26 cellular contexts compared by ENCODE assay signal in genomic region chr13:51093574-51093973, GRCh38. TPM values are rescaled to one million over a fixed set of nuclear protein-coding genes. Genes with fewer than 3 reads are reported as not detected.
"Had no signal": no experiment of that assay in that cellular context is flagged by ENCODE, and none has a peak within 500 bp of the region (broad histone marks: within the 10 kb centered on the region; RNA-seq: fewer than 3 reads in every experiment).

No MANE protein-coding gene starts in this region.

- H3K4me3 ChIP-seq: esophagus squamous epithelium, hepatocyte, psoas muscle, sigmoid colon, skin epidermis, testis, tibial nerve, upper lobe of right lung, vagina had no signal

- H3K9me3 Mint-ChIP-seq: stimulated activated naive CD8-positive, alpha-beta T cell treated with anti-CD3 and anti-CD28 coated beads, Interleukin-15, amount 100 ng/mL, for 72 hours had no signal

- FAIRE-seq: endometrium had no signal

- H3K27me3 ChIP-seq: esophagus squamous epithelium, hepatocyte, sigmoid colon, testis, tibial nerve, upper lobe of right lung, vagina had no signal

- H3K4me3 Mint-ChIP-seq: naive B cell; nephron progenitor cell; stimulated activated naive B cell treated with anti-CD40 and anti-IgM and Interleukin-4, amounts not matched to agents 10 μg/mL and 1 μg/mL and 100 μg/mL, for 72 hours; stimulated activated naive CD8-positive, alpha-beta T cell treated with anti-CD3 and anti-CD28 coated beads, Interleukin-15, amount 100 ng/mL, for 72 hours had no signal

- H3K79me2 ChIP-seq: hepatocyte had no signal

- H3K27ac ChIP-seq: epithelial cell of prostate, esophagus squamous epithelium, hepatocyte, psoas muscle, sigmoid colon, skin epidermis, testis, tibial nerve, upper lobe of right lung, vagina had no signal

- H3K4me2 ChIP-seq: hepatocyte had no signal

- H3K9me3 ChIP-seq: esophagus squamous epithelium, psoas muscle, sigmoid colon, testis, tibial nerve, upper lobe of right lung, vagina had no signal

- DNase-seq: cortex of kidney; effector memory CD4-positive, alpha-beta T cell; esophagus squamous epithelium; foreskin melanocyte; head of caudate nucleus; midbrain; naive B cell; nephron progenitor cell; psoas muscle; sigmoid colon; stimulated activated CD4-positive, alpha-beta T cell treated with anti-CD3 and anti-CD28 coated beads, Interleukin-2, amount 100 ng/mL, for 24 hours; stimulated activated CD4-positive, alpha-beta T cell treated with anti-CD3 and anti-CD28 coated beads, Interleukin-4, amount 100 ng/mL, for 4 hours; stimulated activated naive B cell treated with anti-CD40 and anti-IgM and Interleukin-4, amounts not matched to agents 10 μg/mL and 1 μg/mL and 100 μg/mL, for 72 hours; stimulated activated naive CD8-positive, alpha-beta T cell treated with anti-CD3 and anti-CD28 coated beads, Interleukin-15, amount 100 ng/mL, for 72 hours; testis; upper lobe of right lung had no signal

- ATAC-seq: left lobe of liver; psoas muscle; stimulated activated naive B cell treated with anti-CD40 and anti-IgM and Interleukin-4, amounts not matched to agents 10 μg/mL and 1 μg/mL and 100 μg/mL, for 72 hours; stimulated activated naive CD8-positive, alpha-beta T cell treated with anti-CD3 and anti-CD28 coated beads, Interleukin-15, amount 100 ng/mL, for 72 hours; upper lobe of right lung had no signal

- H3K27ac Mint-ChIP-seq: nephron progenitor cell; stimulated activated naive B cell treated with anti-CD40 and anti-IgM and Interleukin-4, amounts not matched to agents 10 μg/mL and 1 μg/mL and 100 μg/mL, for 72 hours; stimulated activated naive CD8-positive, alpha-beta T cell treated with anti-CD3 and anti-CD28 coated beads, Interleukin-15, amount 100 ng/mL, for 72 hours had no signal

- H2AFZ ChIP-seq: hepatocyte had no signal

- H3K36me3 ChIP-seq: esophagus squamous epithelium, sigmoid colon, tibial nerve, upper lobe of right lung, vagina had no signal

- H3K4me1 Mint-ChIP-seq: naive B cell; stimulated activated naive CD8-positive, alpha-beta T cell treated with anti-CD3 and anti-CD28 coated beads, Interleukin-15, amount 100 ng/mL, for 72 hours had no signal

- H3K36me3 Mint-ChIP-seq: naive B cell; stimulated activated naive B cell treated with anti-CD40 and anti-IgM and Interleukin-4, amounts not matched to agents 10 μg/mL and 1 μg/mL and 100 μg/mL, for 72 hours had no signal

- H3K4me1 ChIP-seq: esophagus squamous epithelium, psoas muscle, sigmoid colon, testis, tibial nerve, upper lobe of right lung, vagina had no signal

RNA-seq across cellular contexts. Expression of gene C13orf42, which starts 17.5 kb away (rescaled TPM):
- total RNA-seq: esophagus squamous epithelium, hepatocyte, kidney epithelial cell, left lobe of liver, omental fat pad, psoas muscle, sigmoid colon, subcutaneous adipose tissue, tibial nerve, upper lobe of right lung, vagina had no signal
